ENCODE assay signal across 9 cellular contexts in genomic region chr6:106089981-106090380, GRCh38. TPM values are rescaled to one million over a fixed set of nuclear protein-coding genes. Genes with fewer than 3 reads are reported as not detected.
DNase-seq lines count a peak whose midpoint lies in the region; ATAC-seq, FAIRE-seq and TF ChIP-seq lines count a peak whose summit lies in the region.
"Had no signal": no experiment of that assay in that cellular context is flagged by ENCODE, and none has a peak within 500 bp of the region (broad histone marks: within the 10 kb centered on the region; RNA-seq: fewer than 3 reads in every experiment).

No MANE protein-coding gene starts in this region.

- no peak for TF ChIP-seq EP300 in GM12878 (IDR thresholded peaks at IDR 0.05; ENCODE audit: borderline replicate concordance in 1 of 2, control insufficient read depth in 1 of 2, low read depth in 2 of 2, low read length in 2 of 2)

- peak; percentile 11 to 60 (median 19); a peak in 3 of 6 replicates for TF ChIP-seq CTCF in GM12878 (IDR thresholded peaks at IDR 0.05 in 2 of 3, conservative IDR thresholded peaks at IDR 0.05 in 1 of 3; ENCODE audit: control insufficient read depth in 2 of 3, extremely low read depth in 1 of 3, insufficient read depth in 1 of 3, low read depth in 3 of 3, low read length in 3 of 3)
- TF ChIP-seq CTCF in nephron progenitor cell (IDR thresholded peaks at IDR 0.05): no peak

- H3K4me1 ChIP-seq in GM12878 (ENCODE audit: control insufficient read depth, insufficient read depth, low read length): peaks cover 13% of the 10 kb centered on the region

- peak overlapping the region; percentile 62 for H3K4me3 Mint-ChIP-seq in nephron progenitor cell

- no peak for FAIRE-seq in GM12878 (lab: Jason Lieb, UNC)
- FAIRE-seq: keratinocyte had no signal

- DNase-seq in GM03348 (ENCODE audit: low spot score) (peak; percentile 30), Kasumi-1 (lab: John Stamatoyannopoulos, UW) (peak; percentile 53 to 74), GM12878 (ENCODE audit: low read depth, low spot score) (no peak), nephron progenitor cell (no peak), NCI-H187 (lab: John Stamatoyannopoulos, UW) (no peak), HuH-7.5 (ENCODE audit: low spot score) (no peak)
- DNase-seq in activated CD4-positive, CD25-positive, alpha-beta regulatory T cell treated with anti-CD3 and anti-CD28 coated beads, Interleukin-2, amount 50 U/mL, for 72 hours: no peak

- CTCF ChIA-PET in GM12878 (lab: Yijun Ruan, JAX): interaction anchor here (0.6 to 2.8 kb wide), 52 partner anchors 9 to 1002 kb away, joined by 3 to 169 read pairs (median 4); partner anchors contain the start of gene ATG5

- H3K36me3 ChIP-seq in GM12878 (ENCODE audit: control insufficient read depth in 2 of 2, insufficient read depth in 2 of 2, low read length in 1 of 2): no peaks in the 10 kb centered on the region

- H3K4me2 ChIP-seq in GM12878 (ENCODE audit: control insufficient read depth, insufficient read depth): peak overlapping the region; percentile 75

- H3K4me3 ChIP-seq in GM12878: peak overlapping the region; percentile 24; the same call in 1 of the 2 replicates

- no peaks in the 10 kb centered on the region; a peak in 2 of 4 replicates for H3K27me3 ChIP-seq in GM12878 (replicated peaks in 1 of 2; ENCODE audit: control insufficient read depth in 2 of 2, insufficient read depth in 2 of 2, low read length in 1 of 2)

- peak; percentile 56 for ATAC-seq in GM12878
- ATAC-seq in HG03108 (IDR thresholded peaks at IDR 0.05; ENCODE audit: unreplicated experiment): no peak

- H3K36me3 Mint-ChIP-seq in nephron progenitor cell (ENCODE audit: low read depth): peaks cover 39% of the 10 kb centered on the region

- SMC1A ChIA-PET in GM12878 (lab: Charles Lee; ENCODE audit: uncharacterized antibody, unreplicated experiment): interaction anchor here (0.6 to 2.9 kb wide), 61 partner anchors 9 to 658 kb away, joined by 3 to 159 read pairs (median 4); partner anchors contain the start of gene ATG5

- peaks cover 83% of the 10 kb centered on the region for H3K4me1 Mint-ChIP-seq in nephron progenitor cell

- POLR2A ChIA-PET in GM12878 (lab: Charles Lee): interaction anchor here (0.5 to 1.2 kb wide), 5 partner anchors 9 to 638 kb away, joined by 3 to 6 read pairs (median 3); no protein-coding TSS in a partner anchor

- no peak for TF ChIP-seq POLR2A in GM12878 (IDR thresholded peaks at IDR 0.05; ENCODE audit: low read depth, low read length)

- in situ Hi-C loops in GM12878 (cut with MboI): loop anchor here (5.0 to 10.0 kb wide), 5 partner anchors 135 to 655 kb away; no protein-coding TSS in a partner anchor

- RAD21 ChIA-PET in GM12878 (lab: Charles Lee; ENCODE audit: unreplicated experiment): interaction anchor here (0.7 to 2.7 kb wide), 42 partner anchors 9 to 660 kb away, joined by 3 to 144 read pairs (median 4); no protein-coding TSS in a partner anchor

- H3K27me3 Mint-ChIP-seq in nephron progenitor cell (ENCODE audit: low read depth, poor library complexity): no peaks in the 10 kb centered on the region

- H3K27ac Mint-ChIP-seq in nephron progenitor cell: no peak overlapping the region

- no TSS peak for BruUV-seq in GM12878 (replicated peaks; lab: Mats Ljungman, UMichigan)

- no peaks in the 10 kb centered on the region for H3K9me3 Mint-ChIP-seq in nephron progenitor cell

- TF ChIP-seq RAD21 in GM12878 (IDR thresholded peaks at IDR 0.05; ENCODE audit: insufficient read depth, low read depth, low read length): peak; percentile 67

- H3K27ac ChIP-seq in GM12878 (ENCODE audit: control insufficient read depth, insufficient read depth): peak overlapping the region; percentile 37; the same call in 1 of the 2 replicates

- peak overlapping the region; percentile 29; the same call in 1 of the 2 replicates for H3K9ac ChIP-seq in GM12878 (ENCODE audit: control insufficient read depth, insufficient read depth, low read length)

- H4K20me1 ChIP-seq in GM12878 (ENCODE audit: control insufficient read depth, insufficient read depth): no peaks in the 10 kb centered on the region

- intact Hi-C loops in GM12878 (cut with micrococcal nuclease; ENCODE audit: unreplicated experiment): loop anchor here (1.0 to 10.0 kb wide), 4 partner anchors 133 to 432 kb away; no protein-coding TSS in a partner anchor

- no peak overlapping the region for H2AFZ ChIP-seq in GM12878 (ENCODE audit: control insufficient read depth, low read depth, low read length)

- no peaks in the 10 kb centered on the region for H3K9me3 ChIP-seq in GM12878 (replicated peaks; ENCODE audit: control insufficient read depth, insufficient read depth, low read length)

- WGBS in GM12878 (ENCODE audit: insufficient coverage, insufficient replicate concordance, low lambda C conversion rate, missing lambda C conversion rate): 3% methylated on average over 4 of the region's 4 CpGs

- peaks cover 35% of the 10 kb centered on the region for H3K79me2 ChIP-seq in GM12878 (ENCODE audit: control insufficient read depth, insufficient read depth, low read length)

TF ChIP-seq in GM12878, 131 proteins besides CTCF, POLR2A, EP300 and RAD21 (continues in another document):
- TF ChIP-seq SP1 (IDR thresholded peaks at IDR 0.05; ENCODE audit: low read depth, low read length): no peak
- TF ChIP-seq NBN (IDR thresholded peaks at IDR 0.05): 0 out of 2 replicates have a peak, but pooled peaks have one; percentile 21
- no peak for TF ChIP-seq E4F1 (IDR thresholded peaks at IDR 0.05; ENCODE audit: borderline replicate concordance, partially characterized antibody)
- 0 out of 2 replicates have a peak, but pooled peaks have one; percentile 14 for TF ChIP-seq NKRF (conservative IDR thresholded peaks at IDR 0.05)
- TF ChIP-seq TCF12 (IDR thresholded peaks at IDR 0.05; ENCODE audit: low read depth, low read length): no peak

RNA-seq across cellular contexts. Expression of gene PRDM1, which starts 3.8 kb away (rescaled TPM):
- 7.9 and 9.9 TPM in 2 replicates for total RNA-seq in GM12878 (2013; cell fraction: nucleolus; rRNA removed)
- 3.7 and 4.0 TPM in 2 replicates for total RNA-seq in GM12878 (2014; rRNA removed)
- 4.0 and 4.1 TPM in 2 replicates for total RNA-seq in GM12878 (2014; rRNA removed; fragmentation: Illumina TruSeq; extraction: Trizol)
- 7.7 and 8.4 TPM in 2 replicates for total RNA-seq in GM12878 (2021)
- 8.1 TPM for polyA plus RNA-seq in GM12878 (2011; ENCODE audit: low read depth)
- 4.0 and 4.2 TPM in 2 replicates for polyA plus RNA-seq in GM12878 (2011; rRNA removed)
- polyA plus RNA-seq in GM12878 (2011; cell fraction: cytosol; rRNA removed): 3.8 and 4.5 TPM in 2 replicates
- 7.9 and 9.8 TPM in 2 replicates for polyA plus RNA-seq in GM12878 (2011; cell fraction: nucleus; rRNA removed)
- polyA plus RNA-seq in GM12878 (2012): 11.0 and 12.0 TPM in 2 replicates
- polyA plus RNA-seq in GM12878 (2014; fragmentation: Illumina TruSeq; extraction: Trizol): 5.1 and 6.4 TPM in 2 replicates
- polyA plus RNA-seq in GM12878 (2014; fragmentation: Nextera tagmentation; extraction: Ambion mirVana): 1 to 10 TPM; 1.9 to 2.8 TPM
- 2.0 and 4.0 TPM in 2 replicates for polyA plus RNA-seq in GM12878 (2014; rRNA removed)
- 10 to 100 TPM; 13.6 to 15.8 TPM for polyA plus RNA-seq in GM12878 (2016; fragmentation: Nextera tagmentation; extraction: Ambion mirVana)
- 8.2 and 10.9 TPM in 2 replicates for polyA minus RNA-seq in GM12878 (2011; rRNA and poly(A)+ RNA removed)
- polyA minus RNA-seq in GM12878 (2011; cell fraction: cytosol; rRNA and poly(A)+ RNA removed): 3.6 and 6.0 TPM in 2 replicates
- polyA minus RNA-seq in GM12878 (2011; cell fraction: nucleus; rRNA and poly(A)+ RNA removed): 13.5 and 21.5 TPM in 2 replicates

Comparison
In these comparisons a context has a peak if more than half of its experiments do, and no peak if none do; other contexts are left out.
1. DNase-seq: peak in GM03348 (single experiment) and Kasumi-1 (2 of 2); none in GM12878 (single experiment), nephron progenitor cell (single experiment), NCI-H187 (0 of 2), activated CD4-positive, CD25-positive, alpha-beta regulatory T cell treated with anti-CD3 and anti-CD28 coated beads, Interleukin-2, amount 50 U/mL, for 72 hours (single experiment) and HuH-7.5 (single experiment).